Comparison of ENCODE assay signal across 8 cellular contexts in genomic region chrX:118116308-118117068, GRCh38. TPM values are rescaled to one million over a fixed set of nuclear protein-coding genes. Genes with fewer than 3 reads are reported as not detected.
A peak's percentile ranks its signal among the peaks of the same experiment; 100 is the strongest.
DNase-seq lines count a peak whose midpoint lies in the region; ATAC-seq and TF ChIP-seq lines count a peak whose summit lies in the region.

Gene KLHL13, minus strand, starts transcription at chrX:118116810. Its CDS starts 88,337 bp downstream, at chrX:118028473.

- H3K4me1 ChIP-seq in mesendoderm (ENCODE audit: control insufficient read depth, low read depth, low read length) (no peaks in the 10 kb centered on the region), stomach smooth muscle (ENCODE audit: control insufficient read depth, insufficient read depth, low read length) (peaks cover 4% of the 10 kb centered on the region)

- H4K5ac ChIP-seq in mesendoderm (ENCODE audit: low read length): no peak within 1 kb of the TSS

- H3K4me3 ChIP-seq in epithelial cell of proximal tubule (ENCODE audit: low read depth, low read length) (peak within 1 kb of the TSS; percentile 75), mesendoderm (ENCODE audit: low read length) (peak within 1 kb of the TSS; percentile 40), stomach smooth muscle (ENCODE audit: low read length in 2 of 2) (peak within 1 kb of the TSS; percentile 62 to 79)

- H3K27ac Mint-ChIP-seq in WTC11: no peak within 1 kb of the TSS

- H3K36me3 ChIP-seq in mesendoderm (ENCODE audit: control insufficient read depth, insufficient read depth, low read length): no peaks in the 10 kb centered on the region
- H3K36me3 ChIP-seq in stomach smooth muscle (ENCODE audit: control insufficient read depth in 2 of 2, insufficient read depth in 2 of 2, low read length in 2 of 2): no peaks in the 10 kb centered on the region

- H3K9me3 ChIP-seq in stomach smooth muscle (ENCODE audit: control insufficient read depth in 2 of 2, low read length in 2 of 2): no peaks in the 10 kb centered on the region

- no peaks in the 10 kb centered on the region for H3K79me1 ChIP-seq in mesendoderm (ENCODE audit: low read length)

- H2BK15ac ChIP-seq in mesendoderm (replicated peaks; ENCODE audit: low read depth): no peak within 1 kb of the TSS

- peak within 1 kb of the TSS; percentile 36 for H3K4me2 ChIP-seq in mesendoderm (ENCODE audit: low read length)

- no peak within 1 kb of the TSS for H2BK120ac ChIP-seq in mesendoderm (ENCODE audit: low read depth, low read length)

- H3K4me1 Mint-ChIP-seq in WTC11: peaks cover 12% of the 10 kb centered on the region

- H3K36me3 Mint-ChIP-seq in WTC11: no peaks in the 10 kb centered on the region

- DNase-seq in D341Med (ENCODE audit: low spot score) (peak; percentile 35), HEK293T (ENCODE audit: extremely low spot score) (peak; percentile 71), WTC11 (ENCODE audit: low spot score) (peak; percentile 40), epithelial cell of proximal tubule (ENCODE audit: low read depth) (no peak), mesendoderm (peak; percentile 39)

- no peak within 1 kb of the TSS for H3K27ac ChIP-seq in mesendoderm (ENCODE audit: low read depth, low read length)
- peak within 1 kb of the TSS; percentile 53 for H3K27ac ChIP-seq in stomach smooth muscle (ENCODE audit: low read length)

- CTCF ChIA-PET in HEK293T (lab: Yijun Ruan, JAX) (interaction anchor here (0.6 kb wide), 1 partner anchor 48 kb away, joined by 4 read pairs; no protein-coding TSS in a partner anchor), WTC11 (lab: Charles Lee) (no interaction called here)

- POLR2A ChIA-PET in HEK293T (lab: Yijun Ruan, JAX): interaction anchor here (0.8 to 1.0 kb wide), 2 partner anchors 29 to 62 kb away, joined by 3 read pairs; no protein-coding TSS in a partner anchor
- POLR2A ChIA-PET in WTC11 (lab: Charles Lee): no interaction called here

- H3K9ac ChIP-seq in mesendoderm (ENCODE audit: low read length): peak within 1 kb of the TSS; percentile 69
- H3K9ac ChIP-seq in stomach smooth muscle (ENCODE audit: low read length in 2 of 2): peak within 1 kb of the TSS; percentile 73 to 76

- no peak within 1 kb of the TSS for H3K23ac ChIP-seq in mesendoderm (ENCODE audit: low read length)

- no peaks in the 10 kb centered on the region for H3K79me2 ChIP-seq in mesendoderm (ENCODE audit: control insufficient read depth, insufficient read depth, low read length)

- peak within 1 kb of the TSS; percentile 88 for H3K4me3 Mint-ChIP-seq in WTC11

- TF ChIP-seq CTCF in WTC11 (IDR thresholded peaks at IDR 0.05): no peak
- no peak for TF ChIP-seq CTCF in epithelial cell of proximal tubule (conservative IDR thresholded peaks at IDR 0.05; ENCODE audit: low read depth, low read length)

- peaks cover 24% of the 10 kb centered on the region for H3K27me3 Mint-ChIP-seq in WTC11 (ENCODE audit: low read depth)

- H3K27me3 ChIP-seq in mesendoderm (ENCODE audit: insufficient read depth, low read length, poor library complexity): no peaks in the 10 kb centered on the region
- H3K27me3 ChIP-seq in stomach smooth muscle (ENCODE audit: control insufficient read depth in 1 of 2, insufficient read depth in 2 of 2, low read length in 2 of 2): no peaks in the 10 kb centered on the region

- H4K8ac ChIP-seq in mesendoderm (ENCODE audit: low read depth, low read length): no peak within 1 kb of the TSS

- no peaks in the 10 kb centered on the region for H3K9me3 Mint-ChIP-seq in WTC11

- no peak within 1 kb of the TSS for H2AK5ac ChIP-seq in mesendoderm (ENCODE audit: low read length)

- H2BK5ac ChIP-seq in mesendoderm (ENCODE audit: low read length): no peak within 1 kb of the TSS

- peak within 1 kb of the TSS; percentile 81 for H3K56ac ChIP-seq in mesendoderm (ENCODE audit: low read length)

- peak; percentile 78 for ATAC-seq in WTC11
- ATAC-seq in GM21737 (IDR thresholded peaks at IDR 0.05; ENCODE audit: unreplicated experiment): no peak
- no peak for ATAC-seq in HG03442 (IDR thresholded peaks at IDR 0.05; ENCODE audit: unreplicated experiment)

- peak within 1 kb of the TSS; percentile 46 for H3K18ac ChIP-seq in mesendoderm (ENCODE audit: low read length)

- H3K4ac ChIP-seq in mesendoderm (ENCODE audit: low read depth, low read length): no peak within 1 kb of the TSS

- no CpG with 5 or more reads among the region's 71 CpGs for WGBS in mesendoderm (ENCODE audit: extremely low coverage, insufficient coverage, low lambda C conversion rate)

TF ChIP-seq in HEK293T, 16 proteins besides CTCF, POLR2A, EP300 and RAD21:
- TF ChIP-seq HDGF (IDR thresholded peaks at IDR 0.05; ENCODE audit: borderline replicate concordance) (no peak), L3MBTL2 (conservative IDR thresholded peaks at IDR 0.05) (peak; percentile 34)
TF ChIP-seq in HEK293T: peak in this region for 1.

TF ChIP-seq in WTC11, 78 proteins besides CTCF, POLR2A, EP300 and RAD21:
- TF ChIP-seq ZBTB21 (CRISPR knock-in tag; IDR thresholded peaks at IDR 0.05; ENCODE audit: borderline replicate concordance) (no peak), FOXK1 (CRISPR knock-in tag; IDR thresholded peaks at IDR 0.05) (0 out of 2 replicates have a peak, but pooled peaks have one; percentile 24), ZNF423 (CRISPR knock-in tag; IDR thresholded peaks at IDR 0.05) (peak; percentile 67; the same call in 1 of the 2 replicates), TEAD4 (CRISPR knock-in tag; IDR thresholded peaks at IDR 0.05) (no peak), NFE2L1 (CRISPR knock-in tag; IDR thresholded peaks at IDR 0.05) (no peak)

RNA-seq across cellular contexts. Expression of gene KLHL13, which starts in this region (rescaled TPM):
- 5.9 to 7.7 TPM (median 6.0 TPM) in 3 replicates for total RNA-seq in WTC11 (2021)
- total RNA-seq in epithelial cell of proximal tubule: 41.7 and 68.8 TPM in 2 replicates
- 1.2 TPM for polyA plus RNA-seq in mesendoderm (2013, experiment 1 of 2)
- 1.3 TPM for polyA plus RNA-seq in mesendoderm (2013, experiment 2 of 2)
